8 cellular contexts compared by ENCODE assay signal in the genomic region with DNA sequence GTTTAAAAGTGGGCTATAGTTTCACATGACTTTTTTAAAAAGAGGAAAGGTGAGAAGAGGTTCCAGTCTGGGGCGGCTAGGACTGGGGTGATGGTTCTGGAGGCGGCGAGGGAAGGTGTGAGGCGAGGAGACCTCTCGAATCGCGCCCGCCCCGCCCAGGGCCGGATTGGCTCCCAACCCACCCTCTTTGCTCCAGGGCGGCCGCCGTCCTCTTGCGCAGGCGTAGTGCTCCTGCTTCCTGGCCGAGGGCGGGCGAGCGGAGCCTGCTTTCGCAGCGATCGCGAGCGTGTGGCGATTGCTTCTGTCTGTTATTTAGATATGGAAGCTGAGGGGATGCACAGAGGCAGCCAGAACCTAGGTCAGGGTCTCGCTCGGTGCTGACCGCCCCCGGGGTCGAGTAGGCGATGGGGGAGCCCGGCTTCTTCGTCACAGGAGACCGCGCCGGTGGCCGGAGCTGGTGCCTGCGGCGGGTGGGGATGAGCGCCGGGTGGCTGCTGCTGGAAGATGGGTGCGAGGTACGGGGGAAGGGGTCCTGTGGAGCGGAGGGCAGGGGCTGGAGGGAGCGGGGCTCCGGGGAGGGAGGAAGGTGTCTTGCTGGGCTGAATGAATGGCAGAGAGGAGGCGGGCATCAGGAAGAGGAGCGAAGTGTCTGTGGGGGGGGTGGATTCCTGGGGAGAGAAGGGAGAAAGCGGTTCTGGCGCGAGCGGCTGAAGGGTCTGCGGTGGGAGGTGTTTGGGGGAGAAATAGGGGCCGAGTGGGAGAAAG. TPM values are rescaled to one million over a fixed set of nuclear protein-coding genes. Genes with fewer than 3 reads are reported as not detected.
DNase-seq lines count a peak whose midpoint lies in the region; TF ChIP-seq lines count a peak whose summit lies in the region.

A gene with protein sequence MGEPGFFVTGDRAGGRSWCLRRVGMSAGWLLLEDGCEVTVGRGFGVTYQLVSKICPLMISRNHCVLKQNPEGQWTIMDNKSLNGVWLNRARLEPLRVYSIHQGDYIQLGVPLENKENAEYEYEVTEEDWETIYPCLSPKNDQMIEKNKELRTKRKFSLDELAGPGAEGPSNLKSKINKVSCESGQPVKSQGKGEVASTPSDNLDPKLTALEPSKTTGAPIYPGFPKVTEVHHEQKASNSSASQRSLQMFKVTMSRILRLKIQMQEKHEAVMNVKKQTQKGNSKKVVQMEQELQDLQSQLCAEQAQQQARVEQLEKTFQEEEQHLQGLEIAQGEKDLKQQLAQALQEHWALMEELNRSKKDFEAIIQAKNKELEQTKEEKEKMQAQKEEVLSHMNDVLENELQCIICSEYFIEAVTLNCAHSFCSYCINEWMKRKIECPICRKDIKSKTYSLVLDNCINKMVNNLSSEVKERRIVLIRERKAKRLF (plus strand): TSS at position 223 of the 765 bp plus-strand sequence. CDS start 182 bp downstream, at position 405.

- DNase-seq in GM03348 (ENCODE audit: low spot score) (peak; percentile 99), MV-4-11 (lab: John Stamatoyannopoulos, UW) (peak; percentile 77), SK-N-SH (peak; percentile 98), globus pallidus (ENCODE audit: low spot score) (peak; percentile 73), nucleus accumbens (lab: John Stamatoyannopoulos, UW) (peak in 55 of 56 donors; percentile 22 to 92 (median 78)), superior temporal gyrus (ENCODE audit: extremely low spot score) (peak; percentile 82)
- peak; percentile 91 for DNase-seq in activated naive CD4-positive, alpha-beta T cell treated with anti-CD3 and anti-CD28 coated beads, Interleukin-2, amount 50 U/mL, for 16 hours

- CTCF ChIA-PET in HEK293 (lab: Yijun Ruan, JAX): interaction anchor here (0.6 kb wide), 1 partner anchor 21 kb away, joined by 5 read pairs; no protein-coding TSS in a partner anchor
- CTCF ChIA-PET in SK-N-SH (lab: Yijun Ruan, JAX): interaction anchor here (0.6 to 1.7 kb wide), 3 partner anchors 12 to 48 kb away, joined by 3 to 4 read pairs (median 4); no protein-coding TSS in a partner anchor

- H3K27ac ChIP-seq in HEK293 (ENCODE audit: extremely low read depth, low read depth, low read length) (peak within 1 kb of the TSS; percentile 76), SK-N-SH (ENCODE audit: low read depth in 2 of 2, low read length in 1 of 2) (peak within 1 kb of the TSS; percentile 63 to 81)

- H3K4me2 ChIP-seq in SK-N-SH: peak within 1 kb of the TSS; percentile 89

- H3K9me3 ChIP-seq in HEK293 (ENCODE audit: control insufficient read depth, insufficient read depth, low read depth, low read length) (no peaks in the 10 kb centered on the region), SK-N-SH (no peaks in the 10 kb centered on the region)

- H3K79me2 ChIP-seq in SK-N-SH (ENCODE audit: insufficient read depth): peaks cover 51% of the 10 kb centered on the region

- POLR2A ChIA-PET in HEK293 (lab: Yijun Ruan, JAX): interaction anchor here (0.7 to 1.6 kb wide), 7 partner anchors 9 to 1325 kb away, joined by 3 to 8 read pairs (median 4); a partner anchor contains a TSS
- POLR2A ChIA-PET in SK-N-SH (lab: Yijun Ruan, JAX): interaction anchor here (0.6 kb wide), 1 partner anchor 1165 kb away, joined by 4 read pairs; no protein-coding TSS in a partner anchor

- H3K9me2 ChIP-seq in SK-N-SH: no peaks in the 10 kb centered on the region

- H3K4me3 ChIP-seq in HEK293 (ENCODE audit: low read depth, low read length): peak within 1 kb of the TSS; percentile 96
- peak within 1 kb of the TSS; percentile 80 to 100 for H3K4me3 ChIP-seq in SK-N-SH (ENCODE audit: low read depth in 2 of 2, low read length in 1 of 2)

- H3K27me3 ChIP-seq in SK-N-SH (ENCODE audit: insufficient read depth): no peaks in the 10 kb centered on the region

- no peak for TF ChIP-seq CTCF in HEK293 (tag by site-specific recombination; IDR thresholded peaks at IDR 0.05)
- TF ChIP-seq CTCF in SK-N-SH (IDR thresholded peaks at IDR 0.05): no peak

- peak within 1 kb of the TSS; percentile 90 for H3K9ac ChIP-seq in SK-N-SH

- TF ChIP-seq EP300 in SK-N-SH (IDR thresholded peaks at IDR 0.05; ENCODE audit: borderline replicate concordance in 1 of 2, low read depth in 1 of 2, low read length in 1 of 2): no peak

- H3K4me1 ChIP-seq in HEK293 (ENCODE audit: control insufficient read depth, insufficient read depth, low read length): peaks cover 25% of the 10 kb centered on the region
- H3K4me1 ChIP-seq in SK-N-SH (ENCODE audit: control insufficient read depth in 1 of 2, insufficient read depth in 2 of 2, low read depth in 1 of 2, low read length in 1 of 2): peaks cover 0 to 6% of the 10 kb centered on the region in 2 experiments; a peak in 2 of 4 replicates

- peak within 1 kb of the TSS; percentile 99 for H2AFZ ChIP-seq in SK-N-SH (ENCODE audit: low read depth)

- no peaks in the 10 kb centered on the region for H4K20me1 ChIP-seq in SK-N-SH (ENCODE audit: insufficient read depth)

- TF ChIP-seq RAD21 in SK-N-SH (IDR thresholded peaks at IDR 0.05; ENCODE audit: low read length): no peak

- under 1% methylated on average over 37 of the region's 54 CpGs for WGBS in SK-N-SH (ENCODE audit: low lambda C conversion rate)

- no peaks in the 10 kb centered on the region; a peak in 1 of 3 replicates for H3K36me3 ChIP-seq in HEK293 (ENCODE audit: control insufficient read depth in 2 of 2, insufficient read depth in 1 of 2, low read length in 2 of 2)
- peaks cover 0 to 2% of the 10 kb centered on the region in 2 experiments for H3K36me3 ChIP-seq in SK-N-SH (replicated peaks in 1 of 2; ENCODE audit: control insufficient read depth in 1 of 2, insufficient read depth in 2 of 2, low read length in 1 of 2)

- H3F3A ChIP-seq in SK-N-SH (replicated peaks; ENCODE audit: insufficient read depth): no peaks in the 10 kb centered on the region

TF ChIP-seq in HEK293, 187 proteins besides CTCF, POLR2A, EP300 and RAD21 (continues in another document):
- no peak for TF ChIP-seq ZFP37 (tag by site-specific recombination; IDR thresholded peaks at IDR 0.05)
- TF ChIP-seq ZNF561 (tag by site-specific recombination; IDR thresholded peaks at IDR 0.05; ENCODE audit: borderline replicate concordance): peak; percentile 94
- no peak for TF ChIP-seq ZNF155 (tag by site-specific recombination; IDR thresholded peaks at IDR 0.05)
- no peak for TF ChIP-seq ZNF366 (tag by site-specific recombination; conservative IDR thresholded peaks at IDR 0.05)
- TF ChIP-seq, protein P1, sequence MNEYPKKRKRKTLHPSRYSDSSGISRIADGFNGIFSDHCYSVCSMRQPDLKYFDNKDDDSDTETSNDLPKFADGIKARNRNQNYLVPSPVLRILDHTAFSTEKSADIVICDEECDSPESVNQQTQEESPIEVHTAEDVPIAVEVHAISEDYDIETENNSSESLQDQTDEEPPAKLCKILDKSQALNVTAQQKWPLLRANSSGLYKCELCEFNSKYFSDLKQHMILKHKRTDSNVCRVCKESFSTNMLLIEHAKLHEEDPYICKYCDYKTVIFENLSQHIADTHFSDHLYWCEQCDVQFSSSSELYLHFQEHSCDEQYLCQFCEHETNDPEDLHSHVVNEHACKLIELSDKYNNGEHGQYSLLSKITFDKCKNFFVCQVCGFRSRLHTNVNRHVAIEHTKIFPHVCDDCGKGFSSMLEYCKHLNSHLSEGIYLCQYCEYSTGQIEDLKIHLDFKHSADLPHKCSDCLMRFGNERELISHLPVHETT (tag by site-specific recombination; IDR thresholded peaks at IDR 0.05): no peak
- TF ChIP-seq KLF8 (tag by site-specific recombination; IDR thresholded peaks at IDR 0.05): no peak; the same call in 1 of the 2 replicates
- TF ChIP-seq ZNF426 (tag by site-specific recombination; IDR thresholded peaks at IDR 0.05): no peak
- TF ChIP-seq IKZF3 (tag by site-specific recombination; IDR thresholded peaks at IDR 0.05): no peak
- peak; percentile 59; the same call in 1 of the 2 replicates for TF ChIP-seq ZNF341 (tag by site-specific recombination; IDR thresholded peaks at IDR 0.05; ENCODE audit: low read depth)
- no peak for TF ChIP-seq ZNF292 (tag by site-specific recombination; IDR thresholded peaks at IDR 0.05; ENCODE audit: borderline replicate concordance, low read depth)
- 0 out of 2 replicates have a peak, but pooled peaks have one; percentile 45 for TF ChIP-seq KLF10 (tag by site-specific recombination; IDR thresholded peaks at IDR 0.05)
- no peak for TF ChIP-seq ZNF16 (tag by site-specific recombination; IDR thresholded peaks at IDR 0.05; ENCODE audit: low read depth)

TF ChIP-seq in SK-N-SH, 30 proteins besides CTCF, POLR2A, EP300 and RAD21 (continues in another document):
- TF ChIP-seq FOSL2 (IDR thresholded peaks at IDR 0.05; ENCODE audit: borderline replicate concordance, low read depth) (no peak), GABPA (IDR thresholded peaks at IDR 0.05; ENCODE audit: low read depth) (no peak), TAF1 (IDR thresholded peaks at IDR 0.05; ENCODE audit: borderline replicate concordance, low read depth, low read length) (peak; percentile 75), TEAD4 (IDR thresholded peaks at IDR 0.05; ENCODE audit: borderline replicate concordance, insufficient read depth) (no peak), SMC3 (IDR thresholded peaks at IDR 0.05; ENCODE audit: low read depth, low read length) (no peak), JUND (IDR thresholded peaks at IDR 0.05) (no peak)
- TF ChIP-seq, protein P2, sequence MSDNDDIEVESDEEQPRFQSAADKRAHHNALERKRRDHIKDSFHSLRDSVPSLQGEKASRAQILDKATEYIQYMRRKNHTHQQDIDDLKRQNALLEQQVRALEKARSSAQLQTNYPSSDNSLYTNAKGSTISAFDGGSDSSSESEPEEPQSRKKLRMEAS (IDR thresholded peaks at IDR 0.05; ENCODE audit: low read depth): peak; percentile 90
- TF ChIP-seq, protein P3, sequence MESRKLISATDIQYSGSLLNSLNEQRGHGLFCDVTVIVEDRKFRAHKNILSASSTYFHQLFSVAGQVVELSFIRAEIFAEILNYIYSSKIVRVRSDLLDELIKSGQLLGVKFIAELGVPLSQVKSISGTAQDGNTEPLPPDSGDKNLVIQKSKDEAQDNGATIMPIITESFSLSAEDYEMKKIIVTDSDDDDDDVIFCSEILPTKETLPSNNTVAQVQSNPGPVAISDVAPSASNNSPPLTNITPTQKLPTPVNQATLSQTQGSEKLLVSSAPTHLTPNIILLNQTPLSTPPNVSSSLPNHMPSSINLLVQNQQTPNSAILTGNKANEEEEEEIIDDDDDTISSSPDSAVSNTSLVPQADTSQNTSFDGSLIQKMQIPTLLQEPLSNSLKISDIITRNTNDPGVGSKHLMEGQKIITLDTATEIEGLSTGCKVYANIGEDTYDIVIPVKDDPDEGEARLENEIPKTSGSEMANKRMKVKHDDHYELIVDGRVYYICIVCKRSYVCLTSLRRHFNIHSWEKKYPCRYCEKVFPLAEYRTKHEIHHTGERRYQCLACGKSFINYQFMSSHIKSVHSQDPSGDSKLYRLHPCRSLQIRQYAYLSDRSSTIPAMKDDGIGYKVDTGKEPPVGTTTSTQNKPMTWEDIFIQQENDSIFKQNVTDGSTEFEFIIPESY (IDR thresholded peaks at IDR 0.05; ENCODE audit: borderline replicate concordance, low read depth): 0 out of 2 replicates have a peak, but pooled peaks have one; percentile 15

RNA-seq across cellular contexts. Expression of the gene that starts here (rescaled TPM):
- polyA plus RNA-seq in SK-N-SH (2012; rRNA removed): 19.8 and 21.7 TPM in 2 replicates
- polyA plus RNA-seq in SK-N-SH (2012; cell fraction: cytosol; rRNA removed): 21.5 and 28.1 TPM in 2 replicates
- polyA plus RNA-seq in SK-N-SH (2012; cell fraction: nucleus; rRNA removed): 19.5 and 22.9 TPM in 2 replicates

Comparison
In these comparisons a context has a peak if more than half of its experiments do, and no peak if none do; other contexts are left out.
1. Peak in every context shown above with its lines: DNase-seq, H3K4me3 ChIP-seq and H3K27ac ChIP-seq.